In genomic region chr6:15752820-15753219, GRCh38 we compare ENCODE assay signal across 15 cellular contexts.
DNase-seq lines count a peak whose midpoint lies in the region; TF ChIP-seq lines count a peak whose summit lies in the region.
"Had no signal": no experiment of that assay in that cellular context is flagged by ENCODE, and none has a peak within 500 bp of the region (broad histone marks: within the 10 kb centered on the region; RNA-seq: fewer than 3 reads in every experiment).

No MANE protein-coding gene starts in this region.

- peaks cover 5% of the 10 kb centered on the region for H3K4me1 Mint-ChIP-seq in progenitor cell of endocrine pancreas (ENCODE audit: low read depth)
- H3K4me1 Mint-ChIP-seq: activated CD4-positive, alpha-beta memory T cell treated with anti-CD3 and anti-CD28 coated beads, Interleukin-2, amount 10 ng/mL, durations not matched to agents 7 days and 5 days; mesothelial cell of epicardium had no signal

- TF ChIP-seq CTCF in fibroblast of villous mesenchyme (IDR thresholded peaks at IDR 0.05; ENCODE audit: insufficient read depth, low read depth, low read length): peak; percentile 19
- TF ChIP-seq CTCF in progenitor cell of endocrine pancreas (IDR thresholded peaks at IDR 0.05; ENCODE audit: unreplicated experiment): peak; percentile 13

- no peak overlapping the region for H3K4me3 ChIP-seq in fibroblast of villous mesenchyme (ENCODE audit: low read depth, low read length)
- H3K4me3 ChIP-seq: ovary, upper lobe of left lung had no signal

- no peaks in the 10 kb centered on the region for H3K36me3 Mint-ChIP-seq in progenitor cell of endocrine pancreas (ENCODE audit: insufficient read depth)
- H3K36me3 Mint-ChIP-seq: mesothelial cell of epicardium had no signal

- H3K4me3 Mint-ChIP-seq in progenitor cell of endocrine pancreas (ENCODE audit: low read depth): no peak overlapping the region
- H3K4me3 Mint-ChIP-seq: activated CD4-positive, alpha-beta memory T cell treated with anti-CD3 and anti-CD28 coated beads, Interleukin-2, amount 10 ng/mL, durations not matched to agents 7 days and 5 days; mesothelial cell of epicardium; T-helper 2 cell treated with Interferon-gamma antibody and Interleukin-4, amounts not matched to agents 5 μg/mL and 100 μg/mL, for 36 hours had no signal

- peaks cover 6% of the 10 kb centered on the region for H3K27me3 Mint-ChIP-seq in progenitor cell of endocrine pancreas
- H3K27me3 Mint-ChIP-seq: activated CD4-positive, alpha-beta memory T cell treated with anti-CD3 and anti-CD28 coated beads, Interleukin-2, amount 10 ng/mL, durations not matched to agents 7 days and 5 days had no signal

- H3K9me3 Mint-ChIP-seq in progenitor cell of endocrine pancreas (ENCODE audit: low read depth): no peaks in the 10 kb centered on the region
- H3K9me3 Mint-ChIP-seq: activated CD4-positive, alpha-beta memory T cell treated with anti-CD3 and anti-CD28 coated beads, Interleukin-2, amount 10 ng/mL, durations not matched to agents 7 days and 5 days; mesothelial cell of epicardium; T-helper 2 cell treated with Interferon-gamma antibody and Interleukin-4, amounts not matched to agents 5 μg/mL and 100 μg/mL, for 36 hours had no signal

- DNase-seq in NCI-H146 (lab: John Stamatoyannopoulos, UW) (peak; percentile 10), NCI-H146 treated with DMSO at 0.1 percent for 48 hours (lab: John Stamatoyannopoulos, UW; ENCODE audit: unreplicated experiment) (no peak), OCI-M1 (lab: John Stamatoyannopoulos, UW) (peak; percentile 17), fibroblast of villous mesenchyme (ENCODE audit: low read depth) (no peak), progenitor cell of endocrine pancreas (ENCODE audit: low spot score, unreplicated experiment) (no peak), NCI-H2081 (lab: John Stamatoyannopoulos, UW) (no peak), superior temporal gyrus (ENCODE audit: extremely low spot score) (no peak)
- no peak for DNase-seq in activated CD4-positive, CD25-positive, alpha-beta regulatory T cell (lab: John Stamatoyannopoulos, UW)
- DNase-seq: activated CD4-positive, alpha-beta memory T cell treated with anti-CD3 and anti-CD28 coated beads, Interleukin-2, amount 10 ng/mL, durations not matched to agents 7 days and 5 days; activated gamma-delta T cell treated with Interleukin-2 at 50 U/mL for 16 hours; caudate nucleus; ovary; upper lobe of left lung had no signal

- H3K27ac Mint-ChIP-seq in progenitor cell of endocrine pancreas: no peak overlapping the region
- H3K27ac Mint-ChIP-seq: activated CD4-positive, alpha-beta memory T cell treated with anti-CD3 and anti-CD28 coated beads, Interleukin-2, amount 10 ng/mL, durations not matched to agents 7 days and 5 days; mesothelial cell of epicardium; T-helper 2 cell treated with Interferon-gamma antibody and Interleukin-4, amounts not matched to agents 5 μg/mL and 100 μg/mL, for 36 hours had no signal

Comparison
In these comparisons a context has a peak if more than half of its experiments do, and no peak if none do; other contexts are left out.
1. DNase-seq: peak in NCI-H146 (single experiment) and OCI-M1 (single experiment); none in NCI-H146 treated with DMSO at 0.1 percent for 48 hours (single experiment), fibroblast of villous mesenchyme (single experiment), progenitor cell of endocrine pancreas (single experiment), NCI-H2081 (0 of 2), activated CD4-positive, CD25-positive, alpha-beta regulatory T cell (0 of 4) and superior temporal gyrus (single experiment).